In the genomic region with DNA sequence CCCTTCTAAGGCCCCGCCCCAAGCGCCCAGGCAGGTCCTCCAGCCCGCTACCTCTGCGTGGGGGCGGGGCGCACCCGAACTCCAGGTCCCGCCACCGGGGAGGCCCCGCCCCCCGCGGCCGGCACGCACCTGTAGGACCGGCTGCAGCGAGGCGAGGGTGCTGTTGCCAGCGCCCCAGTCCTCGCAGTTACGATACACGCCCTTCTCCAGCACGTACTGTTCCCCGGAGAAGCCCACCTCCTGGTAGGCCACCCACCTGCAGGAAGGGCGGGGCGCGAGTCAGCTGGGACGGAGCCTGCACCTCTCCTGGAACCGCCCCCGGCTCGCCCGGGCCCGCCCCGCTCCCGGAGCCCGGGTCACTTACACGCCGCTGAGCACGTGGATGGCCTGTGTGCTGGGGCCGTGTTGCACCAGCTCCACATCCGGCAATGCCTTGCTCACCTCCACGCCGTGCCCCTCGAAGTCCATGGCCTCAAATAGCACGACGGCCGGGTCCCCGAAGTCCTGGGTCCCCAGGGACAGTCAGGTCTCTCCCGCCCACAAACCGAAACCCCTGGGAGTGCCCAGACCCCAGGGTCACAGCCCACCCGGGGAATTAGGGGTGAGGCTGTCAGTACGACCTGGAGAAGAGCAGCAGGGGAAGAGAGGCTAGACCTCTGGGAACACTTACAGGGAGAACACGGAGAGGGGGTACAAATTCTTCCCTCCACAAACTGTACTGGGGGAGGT, we compare ENCODE assay signal across 1 cellular context.
A peak's percentile ranks its signal among the peaks of the same experiment; 100 is the strongest.
TF ChIP-seq lines count a peak whose summit lies in the region.

No MANE protein-coding gene starts in this region.

TF ChIP-seq in K562, 482 proteins besides CTCF, POLR2A, EP300 and RAD21 (continued from another document and continues in another):
- TF ChIP-seq, protein P1, sequence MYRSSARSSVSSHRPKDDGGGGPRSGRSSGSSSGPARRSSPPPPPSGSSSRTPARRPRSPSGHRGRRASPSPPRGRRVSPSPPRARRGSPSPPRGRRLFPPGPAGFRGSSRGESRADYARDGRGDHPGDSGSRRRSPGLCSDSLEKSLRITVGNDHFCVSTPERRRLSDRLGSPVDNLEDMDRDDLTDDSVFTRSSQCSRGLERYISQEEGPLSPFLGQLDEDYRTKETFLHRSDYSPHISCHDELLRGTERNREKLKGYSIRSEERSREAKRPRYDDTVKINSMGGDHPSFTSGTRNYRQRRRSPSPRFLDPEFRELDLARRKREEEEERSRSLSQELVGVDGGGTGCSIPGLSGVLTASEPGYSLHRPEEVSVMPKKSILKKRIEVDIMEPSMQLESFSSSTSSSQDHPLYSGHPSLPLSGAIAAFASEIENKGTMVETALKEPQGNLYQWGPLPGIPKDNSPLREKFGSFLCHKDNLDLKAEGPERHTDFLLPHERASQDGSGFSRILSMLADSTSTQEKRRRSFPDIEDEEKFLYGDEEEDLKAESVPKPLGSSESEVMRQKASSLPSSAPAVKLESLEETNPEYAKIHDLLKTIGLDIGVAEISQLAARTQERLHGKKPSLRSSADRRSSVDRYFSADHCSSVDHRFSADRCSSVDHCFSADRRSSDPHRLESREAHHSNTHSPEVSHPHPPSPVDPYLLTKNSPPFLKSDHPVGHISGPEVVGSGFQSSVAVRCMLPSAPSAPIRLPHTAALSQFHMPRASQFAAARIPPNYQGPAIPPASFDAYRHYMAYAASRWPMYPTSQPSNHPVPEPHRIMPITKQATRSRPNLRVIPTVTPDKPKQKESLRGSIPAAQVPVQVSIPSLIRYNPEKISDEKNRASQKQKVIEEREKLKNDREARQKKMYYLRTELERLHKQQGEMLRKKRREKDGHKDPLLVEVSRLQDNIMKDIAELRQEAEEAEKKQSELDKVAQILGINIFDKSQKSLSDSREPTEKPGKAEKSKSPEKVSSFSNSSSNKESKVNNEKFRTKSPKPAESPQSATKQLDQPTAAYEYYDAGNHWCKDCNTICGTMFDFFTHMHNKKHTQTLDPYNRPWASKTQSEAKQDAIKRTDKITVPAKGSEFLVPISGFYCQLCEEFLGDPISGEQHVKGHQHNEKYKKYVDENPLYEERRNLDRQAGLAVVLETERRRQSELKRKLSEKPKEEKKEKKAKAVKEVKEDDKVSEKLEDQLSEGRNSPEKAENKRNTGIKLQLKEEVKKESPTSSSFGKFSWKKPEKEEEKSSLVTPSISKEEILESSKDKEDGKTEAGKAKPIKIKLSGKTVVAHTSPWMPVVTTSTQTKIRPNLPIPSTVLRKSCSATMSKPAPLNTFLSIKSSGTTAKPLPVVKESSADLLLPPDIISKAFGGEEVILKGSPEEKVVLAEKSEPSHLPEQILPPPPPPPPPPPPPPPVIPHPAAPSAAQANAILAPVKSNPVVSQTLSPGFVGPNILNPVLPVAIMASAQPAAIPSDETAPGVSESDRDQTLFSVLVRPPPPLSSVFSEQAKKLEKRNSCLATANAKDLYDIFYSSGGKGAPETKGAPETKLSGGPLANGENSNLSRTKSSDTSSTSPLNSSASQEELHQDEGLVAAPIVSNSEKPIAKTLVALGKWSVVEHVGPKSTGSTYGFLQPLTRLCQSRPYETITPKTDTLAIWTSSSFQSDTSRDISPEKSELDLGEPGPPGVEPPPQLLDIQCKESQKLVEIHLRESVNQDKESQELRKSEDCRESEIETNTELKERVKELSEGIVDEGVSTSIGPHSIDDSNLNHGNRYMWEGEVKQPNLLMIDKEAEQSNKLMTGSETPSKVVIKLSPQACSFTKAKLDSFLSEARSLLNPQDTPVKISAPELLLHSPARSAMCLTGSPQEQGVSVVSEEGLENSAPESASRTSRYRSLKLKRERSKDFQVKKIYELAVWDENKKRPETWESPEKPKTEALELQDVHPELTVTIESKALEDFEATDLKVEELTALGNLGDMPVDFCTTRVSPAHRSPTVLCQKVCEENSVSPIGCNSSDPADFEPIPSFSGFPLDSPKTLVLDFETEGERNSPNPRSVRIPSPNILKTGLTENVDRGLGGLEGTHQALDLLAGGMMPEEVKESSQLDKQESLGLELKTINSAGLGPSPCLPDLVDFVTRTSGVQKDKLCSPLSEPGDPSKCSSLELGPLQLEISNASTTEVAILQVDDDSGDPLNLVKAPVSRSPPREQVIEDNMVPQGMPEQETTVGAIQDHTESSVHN (IDR thresholded peaks at IDR 0.05; ENCODE audit: borderline replicate concordance in 1 of 2, low read depth in 1 of 2): 0 out of 4 replicates have a peak, but pooled peaks of 1 of the 2 experiments have one; percentile 33
- TF ChIP-seq GATAD2A (IDR thresholded peaks at IDR 0.05) (no peak), POLR2AphosphoS2 (IDR thresholded peaks at IDR 0.05; ENCODE audit: low read length) (no peak), NFATC3 (IDR thresholded peaks at IDR 0.05) (no peak), FIP1L1 (IDR thresholded peaks at IDR 0.05; ENCODE audit: low read depth, low read length, poor library complexity, severe bottlenecking) (peak; percentile 66), PRMT5 (CRISPR knock-in tag; IDR thresholded peaks at IDR 0.05) (peak; percentile 93; the same call in 1 of the 2 replicates), ELF1 (tag; IDR thresholded peaks at IDR 0.05) (no peak), GABPB1 (CRISPR knock-in tag; IDR thresholded peaks at IDR 0.05) (peak; percentile 93), ZNF174 (CRISPR knock-in tag; IDR thresholded peaks at IDR 0.05) (no peak; the same call in 1 of the 2 replicates), ZNF274 (IDR thresholded peaks at IDR 0.05; ENCODE audit: borderline replicate concordance, low read depth, low read length) (no peak), FOS (IDR thresholded peaks at IDR 0.05; ENCODE audit: extremely low read depth, insufficient read length) (no peak), ID3 (CRISPR knock-in tag; IDR thresholded peaks at IDR 0.05) (peak; percentile 70; the same call in 1 of the 2 replicates), ID3 (tag; IDR thresholded peaks at IDR 0.05) (peak; percentile 97), RFX1 (IDR thresholded peaks at IDR 0.05) (no peak), ZNF586 (CRISPR knock-in tag; conservative IDR thresholded peaks at IDR 0.05) (0 out of 2 replicates have a peak, but pooled peaks have one; percentile 79), ZNF444 (CRISPR knock-in tag; IDR thresholded peaks at IDR 0.05) (peak; percentile 69; the same call in 1 of the 2 replicates), SRF (CRISPR knock-in tag; IDR thresholded peaks at IDR 0.05) (peak in 1 of 2 experiments; percentile 75; a peak in 1 of 4 replicates), CEBPG (CRISPR knock-in tag; IDR thresholded peaks at IDR 0.05) (peak; percentile 100), CEBPG (tag; conservative IDR thresholded peaks at IDR 0.05 in 1 of 2, IDR thresholded peaks at IDR 0.05 in 1 of 2) (peak; percentile 80 to 96), UBTF (IDR thresholded peaks at IDR 0.05; ENCODE audit: borderline replicate concordance in 1 of 2, low read depth in 2 of 2, low read length in 2 of 2) (no peak), STAT5B (CRISPR knock-in tag; IDR thresholded peaks at IDR 0.05) (no peak), ZNF695 (CRISPR knock-in tag; IDR thresholded peaks at IDR 0.05) (0 out of 2 replicates have a peak, but pooled peaks have one; percentile 75), ESRRA (IDR thresholded peaks at IDR 0.05; ENCODE audit: borderline replicate concordance, low read depth) (peak; percentile 47; the same call in 1 of the 2 replicates), KLF10 (CRISPR knock-in tag; IDR thresholded peaks at IDR 0.05) (no peak; the same call in 1 of the 2 replicates), YBX1 (IDR thresholded peaks at IDR 0.05) (no peak), NR4A1 (CRISPR knock-in tag; IDR thresholded peaks at IDR 0.05) (peak; percentile 90), NR4A1 (tag; IDR thresholded peaks at IDR 0.05) (peak; percentile 98), TBP (optimal IDR thresholded peaks at IDR 0.05; ENCODE audit: low read depth, low read length) (peak; percentile 74), PBX2 (CRISPR knock-in tag; IDR thresholded peaks at IDR 0.05; ENCODE audit: low read depth) (no peak), PBX2 (tag; conservative IDR thresholded peaks at IDR 0.05; ENCODE audit: low read depth) (no peak), SAP30 (IDR thresholded peaks at IDR 0.05; ENCODE audit: borderline replicate concordance, insufficient read depth, low read depth, low read length, poor library complexity, severe bottlenecking) (no peak), ZNF175 (CRISPR knock-in tag; IDR thresholded peaks at IDR 0.05; ENCODE audit: low read depth) (peak; percentile 100)
- TF ChIP-seq, protein P2, sequence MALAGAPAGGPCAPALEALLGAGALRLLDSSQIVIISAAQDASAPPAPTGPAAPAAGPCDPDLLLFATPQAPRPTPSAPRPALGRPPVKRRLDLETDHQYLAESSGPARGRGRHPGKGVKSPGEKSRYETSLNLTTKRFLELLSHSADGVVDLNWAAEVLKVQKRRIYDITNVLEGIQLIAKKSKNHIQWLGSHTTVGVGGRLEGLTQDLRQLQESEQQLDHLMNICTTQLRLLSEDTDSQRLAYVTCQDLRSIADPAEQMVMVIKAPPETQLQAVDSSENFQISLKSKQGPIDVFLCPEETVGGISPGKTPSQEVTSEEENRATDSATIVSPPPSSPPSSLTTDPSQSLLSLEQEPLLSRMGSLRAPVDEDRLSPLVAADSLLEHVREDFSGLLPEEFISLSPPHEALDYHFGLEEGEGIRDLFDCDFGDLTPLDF (CRISPR knock-in tag; IDR thresholded peaks at IDR 0.05): peak; percentile 97
- TF ChIP-seq, protein P3, sequence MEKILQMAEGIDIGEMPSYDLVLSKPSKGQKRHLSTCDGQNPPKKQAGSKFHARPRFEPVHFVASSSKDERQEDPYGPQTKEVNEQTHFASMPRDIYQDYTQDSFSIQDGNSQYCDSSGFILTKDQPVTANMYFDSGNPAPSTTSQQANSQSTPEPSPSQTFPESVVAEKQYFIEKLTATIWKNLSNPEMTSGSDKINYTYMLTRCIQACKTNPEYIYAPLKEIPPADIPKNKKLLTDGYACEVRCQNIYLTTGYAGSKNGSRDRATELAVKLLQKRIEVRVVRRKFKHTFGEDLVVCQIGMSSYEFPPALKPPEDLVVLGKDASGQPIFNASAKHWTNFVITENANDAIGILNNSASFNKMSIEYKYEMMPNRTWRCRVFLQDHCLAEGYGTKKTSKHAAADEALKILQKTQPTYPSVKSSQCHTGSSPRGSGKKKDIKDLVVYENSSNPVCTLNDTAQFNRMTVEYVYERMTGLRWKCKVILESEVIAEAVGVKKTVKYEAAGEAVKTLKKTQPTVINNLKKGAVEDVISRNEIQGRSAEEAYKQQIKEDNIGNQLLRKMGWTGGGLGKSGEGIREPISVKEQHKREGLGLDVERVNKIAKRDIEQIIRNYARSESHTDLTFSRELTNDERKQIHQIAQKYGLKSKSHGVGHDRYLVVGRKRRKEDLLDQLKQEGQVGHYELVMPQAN (IDR thresholded peaks at IDR 0.05; ENCODE audit: borderline replicate concordance): peak; percentile 71; the same call in 1 of the 2 replicates
- TF ChIP-seq, protein P4, sequence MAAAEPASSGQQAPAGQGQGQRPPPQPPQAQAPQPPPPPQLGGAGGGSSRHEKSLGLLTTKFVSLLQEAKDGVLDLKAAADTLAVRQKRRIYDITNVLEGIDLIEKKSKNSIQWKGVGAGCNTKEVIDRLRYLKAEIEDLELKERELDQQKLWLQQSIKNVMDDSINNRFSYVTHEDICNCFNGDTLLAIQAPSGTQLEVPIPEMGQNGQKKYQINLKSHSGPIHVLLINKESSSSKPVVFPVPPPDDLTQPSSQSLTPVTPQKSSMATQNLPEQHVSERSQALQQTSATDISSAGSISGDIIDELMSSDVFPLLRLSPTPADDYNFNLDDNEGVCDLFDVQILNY (CRISPR knock-in tag; IDR thresholded peaks at IDR 0.05): peak; percentile 98
